1 cellular context compared by ENCODE assay signal in the genomic region with DNA sequence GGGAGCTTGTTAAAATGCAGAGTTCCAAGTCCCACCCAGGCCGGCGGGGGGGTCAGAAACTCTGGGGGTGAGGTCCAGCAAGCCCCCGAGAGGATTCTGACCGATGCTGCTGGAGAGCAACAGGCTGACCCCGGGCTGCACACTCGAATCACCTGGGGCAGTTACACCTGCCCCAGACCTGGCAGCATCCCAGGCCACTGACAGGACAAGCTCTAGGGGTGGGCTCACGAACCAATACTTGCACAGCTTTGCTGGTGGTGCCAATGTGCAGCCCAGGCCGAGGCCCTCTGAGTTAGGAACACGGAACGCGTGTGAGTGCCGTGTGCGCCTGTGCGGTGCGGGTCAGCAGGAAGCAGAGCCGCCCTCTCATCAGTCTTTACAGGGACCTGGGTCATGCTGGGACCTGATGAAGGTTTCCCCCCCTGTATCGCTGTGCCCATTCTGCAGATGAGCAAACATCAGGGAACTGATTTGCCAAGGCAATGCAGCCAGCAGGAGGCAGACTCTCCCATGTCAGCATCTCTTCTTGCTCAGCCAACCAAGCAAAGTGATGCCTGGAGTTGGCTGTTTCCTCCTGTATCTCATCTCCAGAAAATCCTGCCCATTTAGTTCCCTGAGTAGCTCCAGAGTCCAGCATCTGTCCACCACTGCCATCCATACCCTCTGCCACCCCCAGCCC.
TF ChIP-seq lines count a peak whose summit lies in the region.

No MANE protein-coding gene starts in this region.

TF ChIP-seq in HCT116, 20 proteins besides CTCF, POLR2A, EP300 and RAD21:
- TF ChIP-seq CBX3 (IDR thresholded peaks at IDR 0.05; ENCODE audit: low read depth) (no peak), EZH2phosphoT487 (IDR thresholded peaks at IDR 0.05; ENCODE audit: borderline replicate concordance) (no peak), FOSL1 (IDR thresholded peaks at IDR 0.05; ENCODE audit: low read depth) (no peak), ZNF274 (IDR thresholded peaks at IDR 0.05; ENCODE audit: low read depth, low read length) (no peak), YY1 (IDR thresholded peaks at IDR 0.05; ENCODE audit: extremely low read depth, insufficient replicate concordance, low read depth, low read length) (no peak)
- TF ChIP-seq, protein P1, sequence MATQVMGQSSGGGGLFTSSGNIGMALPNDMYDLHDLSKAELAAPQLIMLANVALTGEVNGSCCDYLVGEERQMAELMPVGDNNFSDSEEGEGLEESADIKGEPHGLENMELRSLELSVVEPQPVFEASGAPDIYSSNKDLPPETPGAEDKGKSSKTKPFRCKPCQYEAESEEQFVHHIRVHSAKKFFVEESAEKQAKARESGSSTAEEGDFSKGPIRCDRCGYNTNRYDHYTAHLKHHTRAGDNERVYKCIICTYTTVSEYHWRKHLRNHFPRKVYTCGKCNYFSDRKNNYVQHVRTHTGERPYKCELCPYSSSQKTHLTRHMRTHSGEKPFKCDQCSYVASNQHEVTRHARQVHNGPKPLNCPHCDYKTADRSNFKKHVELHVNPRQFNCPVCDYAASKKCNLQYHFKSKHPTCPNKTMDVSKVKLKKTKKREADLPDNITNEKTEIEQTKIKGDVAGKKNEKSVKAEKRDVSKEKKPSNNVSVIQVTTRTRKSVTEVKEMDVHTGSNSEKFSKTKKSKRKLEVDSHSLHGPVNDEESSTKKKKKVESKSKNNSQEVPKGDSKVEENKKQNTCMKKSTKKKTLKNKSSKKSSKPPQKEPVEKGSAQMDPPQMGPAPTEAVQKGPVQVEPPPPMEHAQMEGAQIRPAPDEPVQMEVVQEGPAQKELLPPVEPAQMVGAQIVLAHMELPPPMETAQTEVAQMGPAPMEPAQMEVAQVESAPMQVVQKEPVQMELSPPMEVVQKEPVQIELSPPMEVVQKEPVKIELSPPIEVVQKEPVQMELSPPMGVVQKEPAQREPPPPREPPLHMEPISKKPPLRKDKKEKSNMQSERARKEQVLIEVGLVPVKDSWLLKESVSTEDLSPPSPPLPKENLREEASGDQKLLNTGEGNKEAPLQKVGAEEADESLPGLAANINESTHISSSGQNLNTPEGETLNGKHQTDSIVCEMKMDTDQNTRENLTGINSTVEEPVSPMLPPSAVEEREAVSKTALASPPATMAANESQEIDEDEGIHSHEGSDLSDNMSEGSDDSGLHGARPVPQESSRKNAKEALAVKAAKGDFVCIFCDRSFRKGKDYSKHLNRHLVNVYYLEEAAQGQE (IDR thresholded peaks at IDR 0.05; ENCODE audit: low read depth) = no peak
